8 cellular contexts compared by ENCODE assay signal in the genomic region with DNA sequence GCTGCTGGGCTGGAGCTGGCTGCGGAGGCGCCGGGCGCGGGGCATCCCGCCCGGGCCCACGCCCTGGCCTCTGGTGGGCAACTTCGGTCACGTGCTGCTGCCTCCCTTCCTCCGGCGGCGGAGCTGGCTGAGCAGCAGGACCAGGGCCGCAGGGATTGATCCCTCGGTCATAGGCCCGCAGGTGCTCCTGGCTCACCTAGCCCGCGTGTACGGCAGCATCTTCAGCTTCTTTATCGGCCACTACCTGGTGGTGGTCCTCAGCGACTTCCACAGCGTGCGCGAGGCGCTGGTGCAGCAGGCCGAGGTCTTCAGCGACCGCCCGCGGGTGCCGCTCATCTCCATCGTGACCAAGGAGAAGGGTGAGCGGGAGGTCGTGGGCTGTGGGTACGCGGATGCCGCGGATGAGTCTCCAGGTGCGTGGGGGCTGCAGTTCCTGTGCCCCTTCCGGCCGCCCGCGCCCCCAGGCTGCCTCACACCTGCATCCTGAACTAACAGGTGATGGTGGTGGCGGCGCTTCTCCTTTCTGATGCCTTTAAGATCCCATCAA. TPM values are rescaled to one million over a fixed set of nuclear protein-coding genes. Genes with fewer than 3 reads are reported as not detected.
DNase-seq lines count a peak whose midpoint lies in the region; ATAC-seq, FAIRE-seq and TF ChIP-seq lines count a peak whose summit lies in the region.

No MANE protein-coding gene starts in this region.

- peak overlapping the region; percentile 70 for H4K8ac ChIP-seq in neuronal stem cell (ENCODE audit: low read depth, low read length)

- H3K4me1 ChIP-seq in endothelial cell of umbilical vein (ENCODE audit: control insufficient read depth, extremely low read depth, insufficient read depth, low read length), result peaks cover 16% of the 10 kb centered on the region
- H3K4me1 ChIP-seq in neuronal stem cell (ENCODE audit: control insufficient read depth in 2 of 2, insufficient read depth in 1 of 2, low read depth in 1 of 2, low read length in 2 of 2), result peaks cover 8 to 12% of the 10 kb centered on the region in 2 donors
- no peaks in the 10 kb centered on the region for H3K4me1 ChIP-seq in urinary bladder (ENCODE audit: insufficient read depth)

- H2BK120ac ChIP-seq in neuronal stem cell (ENCODE audit: low read depth, low read length), result peak overlapping the region; percentile 88

- peaks cover 5% of the 10 kb centered on the region for H3K36me3 Mint-ChIP-seq in activated CD4-positive, alpha-beta memory T cell treated with anti-CD3 and anti-CD28 coated beads for 36 hours

- H3K79me2 ChIP-seq in endothelial cell of umbilical vein (ENCODE audit: control insufficient read depth, insufficient read depth, low read length), result no peaks in the 10 kb centered on the region

- TF ChIP-seq POLR2A in GM19193 (IDR thresholded peaks at IDR 0.05; ENCODE audit: extremely low read depth, insufficient read depth, insufficient read length) (peak; percentile 1), endothelial cell of umbilical vein (IDR thresholded peaks at IDR 0.05; ENCODE audit: low read depth, low read length) (no peak)

- H3K9me3 ChIP-seq in endothelial cell of umbilical vein (replicated peaks; ENCODE audit: control insufficient read depth, insufficient read depth, low read length) (no peaks in the 10 kb centered on the region), neuronal stem cell (replicated peaks in 1 of 2; ENCODE audit: control insufficient read depth in 2 of 2, insufficient read depth in 1 of 2, low read depth in 1 of 2, low read length in 2 of 2) (no peaks in the 10 kb centered on the region)

- peak overlapping the region; percentile 98 for H2AFZ ChIP-seq in endothelial cell of umbilical vein (ENCODE audit: low read depth, low read length)
- H2AFZ ChIP-seq in neuronal stem cell (ENCODE audit: low read length), result peak overlapping the region; percentile 99

- H3K27ac ChIP-seq in endothelial cell of umbilical vein (ENCODE audit: insufficient read depth, low read depth, low read length) (peak overlapping the region; percentile 2), neuronal stem cell (replicated peaks; ENCODE audit: low read length) (peak overlapping the region; percentile 32), urinary bladder (ENCODE audit: low read depth) (no peak overlapping the region)

- no peaks in the 10 kb centered on the region for H3K27me3 ChIP-seq in endothelial cell of umbilical vein (ENCODE audit: control insufficient read depth in 2 of 2, insufficient read depth in 2 of 2, low read length in 2 of 2)
- peaks cover 0 to 14% (median 8%) of the 10 kb centered on the region in 3 experiments for H3K27me3 ChIP-seq in neuronal stem cell (ENCODE audit: control insufficient read depth in 3 of 3, insufficient read depth in 3 of 3, low read depth in 1 of 3, low read length in 3 of 3)

- BruUV-seq in endothelial cell of umbilical vein (replicated peaks; lab: Mats Ljungman, UMichigan), result no TSS peak

- H3K36me3 ChIP-seq in endothelial cell of umbilical vein (ENCODE audit: control insufficient read depth in 2 of 2, extremely low read depth in 1 of 2, insufficient read depth in 2 of 2, low read length in 2 of 2), result no peaks in the 10 kb centered on the region
- no peaks in the 10 kb centered on the region for H3K36me3 ChIP-seq in neuronal stem cell (replicated peaks in 1 of 2; ENCODE audit: control insufficient read depth in 2 of 2, insufficient read depth in 2 of 2, low read length in 2 of 2)
- H3K36me3 ChIP-seq in urinary bladder (ENCODE audit: insufficient read depth), result no peaks in the 10 kb centered on the region

- H3K18ac ChIP-seq in neuronal stem cell (ENCODE audit: low read length), result peak overlapping the region; percentile 93

- TF ChIP-seq CTCF in endothelial cell of umbilical vein (IDR thresholded peaks at IDR 0.05; ENCODE audit: extremely low read depth in 1 of 2, insufficient read depth in 1 of 2, low read depth in 1 of 2, low read length in 2 of 2), result no peak

- intact Hi-C loops in activated CD4-positive, alpha-beta memory T cell treated with anti-CD3 and anti-CD28 coated beads for 36 hours (cut with micrococcal nuclease), result loop anchor here (1.0 kb wide), 3 partner anchors 58 to 718 kb away; a partner anchor contains a TSS
- intact Hi-C loops in endothelial cell of umbilical vein (cut with micrococcal nuclease), result loop anchor here (1.0 kb wide), 2 partner anchors 58 to 108 kb away; a partner anchor contains a TSS

- peak overlapping the region; percentile 99 for H3K14ac ChIP-seq in neuronal stem cell (ENCODE audit: low read length)

- dilution Hi-C loops in endothelial cell of umbilical vein (cut with MboI; ENCODE audit: extremely low pct_ligation_motif_present, low sequenced_read_pairs), result no loop called here

- peak overlapping the region; percentile 90 for H3K4me2 ChIP-seq in endothelial cell of umbilical vein (ENCODE audit: insufficient read depth, low read length)
- H3K4me2 ChIP-seq in neuronal stem cell (ENCODE audit: insufficient read depth, low read length, poor library complexity, severe bottlenecking), result peak overlapping the region; percentile 82

- CTCF ChIA-PET in activated CD4-positive, alpha-beta memory T cell treated with anti-CD3 and anti-CD28 coated beads for 36 hours (lab: Charles Lee), result interaction anchor here (0.6 to 1.3 kb wide), 4 partner anchors 19 to 211 kb away, joined by 3 to 5 read pairs (median 4); a partner anchor contains a TSS
- CTCF ChIA-PET in endothelial cell of umbilical vein (lab: Charles Lee), result interaction anchor here (0.7 to 1.4 kb wide), 5 partner anchors 10 to 173 kb away, joined by 3 to 4 read pairs (median 3); a partner anchor contains a TSS

- peak overlapping the region; percentile 10 for H4K91ac ChIP-seq in neuronal stem cell (ENCODE audit: low read depth, low read length, poor library complexity)

- peak overlapping the region; percentile 94 for H2BK5ac ChIP-seq in neuronal stem cell (ENCODE audit: low read length)

- peak overlapping the region; percentile 98 for H3K23ac ChIP-seq in neuronal stem cell (ENCODE audit: low read depth, low read length, poor library complexity)

- no peak overlapping the region for H3K4ac ChIP-seq in neuronal stem cell (ENCODE audit: low read length)

- H3K4me3 ChIP-seq in endothelial cell of umbilical vein (replicated peaks in 1 of 3; ENCODE audit: insufficient read depth in 1 of 3, low read depth in 1 of 3, low read length in 3 of 3) (peak overlapping the region; percentile 22 to 76 (median 73)), neuronal stem cell (ENCODE audit: low read length in 2 of 2) (peak overlapping the region; percentile 58 to 83), urinary bladder (ENCODE audit: low read depth, low read length) (peak overlapping the region; percentile 66)

- H4K20me1 ChIP-seq in endothelial cell of umbilical vein (replicated peaks; ENCODE audit: control insufficient read depth, extremely low read depth, insufficient read depth, low read length), result no peaks in the 10 kb centered on the region

- no peak for FAIRE-seq in endothelial cell of umbilical vein (lab: Jason Lieb, UNC)

- H3K4me1 Mint-ChIP-seq in activated CD4-positive, alpha-beta memory T cell treated with anti-CD3 and anti-CD28 coated beads for 36 hours (ENCODE audit: low read depth), result peaks cover 15% of the 10 kb centered on the region

- no peaks in the 10 kb centered on the region for H3K9me3 Mint-ChIP-seq in activated CD4-positive, alpha-beta memory T cell treated with anti-CD3 and anti-CD28 coated beads for 36 hours

- H3K4me3 Mint-ChIP-seq in activated CD4-positive, alpha-beta memory T cell treated with anti-CD3 and anti-CD28 coated beads for 36 hours, result peak overlapping the region; percentile 81

- H2BK12ac ChIP-seq in neuronal stem cell (ENCODE audit: low read length), result peak overlapping the region; percentile 92

- H3K9ac ChIP-seq in endothelial cell of umbilical vein (replicated peaks; ENCODE audit: extremely low read depth, insufficient read depth, low read length) (peak overlapping the region; percentile 65), neuronal stem cell (ENCODE audit: low read depth, low read length, poor library complexity) (peak overlapping the region; percentile 91)

- peak; percentile 25 for ATAC-seq in HG03159 (IDR thresholded peaks at IDR 0.05; ENCODE audit: unreplicated experiment)

- peaks cover 2% of the 10 kb centered on the region for H3K79me1 ChIP-seq in neuronal stem cell (ENCODE audit: low read depth, low read length)

- no peaks in the 10 kb centered on the region for H3K27me3 Mint-ChIP-seq in activated CD4-positive, alpha-beta memory T cell treated with anti-CD3 and anti-CD28 coated beads for 36 hours

- no CpG with 5 or more reads among the region's 45 CpGs for WGBS in neuronal stem cell (ENCODE audit: extremely low coverage in 2 of 2, insufficient read length in 2 of 2, insufficient replicate concordance in 1 of 2), 2 donors
- 3% methylated on average over 45 of the region's 45 CpGs for WGBS in urinary bladder

- H3K27ac Mint-ChIP-seq in activated CD4-positive, alpha-beta memory T cell treated with anti-CD3 and anti-CD28 coated beads for 36 hours, result no peak overlapping the region

- DNase-seq in activated CD4-positive, alpha-beta memory T cell treated with anti-CD3 and anti-CD28 coated beads for 36 hours, result peak; percentile 42
- DNase-seq in endothelial cell of umbilical vein (ENCODE audit: low read depth, low spot score), result no peak
- no peak for DNase-seq in neuronal stem cell (ENCODE audit: low spot score)
- no peak for DNase-seq in GOT3 (lab: John Stamatoyannopoulos, UW)
- no peak for DNase-seq in islet precursor cell

- peak overlapping the region; percentile 74 for H2BK15ac ChIP-seq in neuronal stem cell (ENCODE audit: low read length)

- H3K9me1 ChIP-seq in endothelial cell of umbilical vein (replicated peaks; ENCODE audit: control insufficient read depth, extremely low read depth, insufficient read depth, low read length), result no peaks in the 10 kb centered on the region

- peak overlapping the region; percentile 79 for H2AK5ac ChIP-seq in neuronal stem cell (ENCODE audit: low read depth, low read length)

- POLR2A ChIA-PET in activated CD4-positive, alpha-beta memory T cell treated with anti-CD3 and anti-CD28 coated beads for 36 hours (lab: Charles Lee), result interaction anchor here (0.9 kb wide), 1 partner anchor 212 kb away, joined by 5 read pairs; a partner anchor contains a TSS
- POLR2A ChIA-PET in endothelial cell of umbilical vein (lab: Charles Lee), result no interaction called here

RNA-seq across cellular contexts. Expression of a gene that starts 0.5 kb away (rescaled TPM):
- 1 to 10 TPM; 1.2 to 1.5 TPM for total RNA-seq in activated CD4-positive, alpha-beta memory T cell treated with anti-CD3 and anti-CD28 coated beads for 36 hours
- total RNA-seq in endothelial cell of umbilical vein (5.4 and 5.8 TPM in 2 replicates), urinary bladder (16.4 TPM)
- polyA plus RNA-seq in endothelial cell of umbilical vein (2.7 and 2.9 TPM in 2 replicates), urinary bladder (8.9 TPM)
- 2.5 and 2.8 TPM in 2 replicates for polyA plus RNA-seq in endothelial cell of umbilical vein (2011; cell fraction: cytosol; rRNA removed)
- 2.4 and 3.1 TPM in 2 replicates for polyA plus RNA-seq in endothelial cell of umbilical vein (2011; cell fraction: nucleus; rRNA removed)
- 2.3 and 3.8 TPM in 2 replicates for polyA plus RNA-seq in endothelial cell of umbilical vein (2012)
- polyA minus RNA-seq in endothelial cell of umbilical vein, result 6.4 and 6.6 TPM in 2 replicates
- not detected for polyA minus RNA-seq in endothelial cell of umbilical vein (2011; cell fraction: cytosol; rRNA and poly(A)+ RNA removed)
- polyA minus RNA-seq in endothelial cell of umbilical vein (2011; cell fraction: nucleus; rRNA and poly(A)+ RNA removed), result 3.6 and 4.2 TPM in 2 replicates
- 4.4 TPM for polyA plus RNA-seq in neuronal stem cell (2013, experiment 1 of 2)
- polyA plus RNA-seq in neuronal stem cell (2013, experiment 2 of 2), result 4.5 TPM

RNA-seq across cellular contexts. Expression of a gene that starts 57.8 kb away (rescaled TPM):
- 10 to 100 TPM; 49.0 to 50.6 TPM for total RNA-seq in activated CD4-positive, alpha-beta memory T cell treated with anti-CD3 and anti-CD28 coated beads for 36 hours
- 20.3 and 22.1 TPM in 2 replicates for total RNA-seq in endothelial cell of umbilical vein
- polyA plus RNA-seq in endothelial cell of umbilical vein, result 19.0 and 19.2 TPM in 2 replicates
- 18.5 and 20.9 TPM in 2 replicates for polyA plus RNA-seq in endothelial cell of umbilical vein (2011; cell fraction: cytosol; rRNA removed)
- 25.6 and 31.4 TPM in 2 replicates for polyA plus RNA-seq in endothelial cell of umbilical vein (2011; cell fraction: nucleus; rRNA removed)
- polyA plus RNA-seq in endothelial cell of umbilical vein (2012), result 17.6 and 18.9 TPM in 2 replicates
- polyA minus RNA-seq in endothelial cell of umbilical vein, result 11.3 and 15.6 TPM in 2 replicates
- polyA minus RNA-seq in endothelial cell of umbilical vein (2011; cell fraction: cytosol; rRNA and poly(A)+ RNA removed), result 56.0 TPM
- 6.0 and 9.5 TPM in 2 replicates for polyA minus RNA-seq in endothelial cell of umbilical vein (2011; cell fraction: nucleus; rRNA and poly(A)+ RNA removed)
- 55.6 TPM for polyA plus RNA-seq in neuronal stem cell (2013, experiment 1 of 2)
- 54.6 TPM for polyA plus RNA-seq in neuronal stem cell (2013, experiment 2 of 2)
- 28.1 TPM for total RNA-seq in urinary bladder
- polyA plus RNA-seq in urinary bladder, result 61.0 TPM
